Comparison of ENCODE assay signal across 11 cellular contexts in genomic region chr7:127158659-127159058, GRCh38.
DNase-seq lines count a peak whose midpoint lies in the region; ATAC-seq, FAIRE-seq and TF ChIP-seq lines count a peak whose summit lies in the region.
"Had no signal": no experiment of that assay in that cellular context is flagged by ENCODE, and none has a peak within 500 bp of the region (broad histone marks: within the 10 kb centered on the region; RNA-seq: fewer than 3 reads in every experiment).

No MANE protein-coding gene starts in this region.

- H3K4me1 ChIP-seq in SK-N-SH (ENCODE audit: control insufficient read depth in 1 of 2, insufficient read depth in 2 of 2, low read depth in 1 of 2, low read length in 1 of 2) (no peaks in the 10 kb centered on the region), Panc1 (ENCODE audit: control insufficient read depth, insufficient read depth, low read length) (no peaks in the 10 kb centered on the region), tibial nerve (no peaks in the 10 kb centered on the region)
- H3K4me1 ChIP-seq: gastroesophageal sphincter had no signal

- 0 out of 2 replicates have a peak, but pooled peaks cover 4% of the 10 kb centered on the region for H3K9me2 ChIP-seq in SK-N-SH

- CTCF ChIA-PET in SK-N-SH (lab: Yijun Ruan, JAX) = interaction anchor here (0.5 to 1.6 kb wide), 7 partner anchors 22 to 249 kb away, joined by 3 to 5 read pairs (median 4); no protein-coding TSS in a partner anchor
- CTCF ChIA-PET in Panc1 (lab: Charles Lee) = no interaction called here

- no peaks in the 10 kb centered on the region for H3K36me3 Mint-ChIP-seq in stimulated activated effector memory CD8-positive, alpha-beta T cell treated with anti-CD3 and anti-CD28 coated beads, Interleukin-12 subunit alpha, Interleukin-12 subunit beta, amount 100 ng/mL, for 72 hours
- H3K36me3 Mint-ChIP-seq: naive thymus-derived CD8-positive, alpha-beta T cell had no signal

- TF ChIP-seq EP300 in SK-N-SH (IDR thresholded peaks at IDR 0.05; ENCODE audit: borderline replicate concordance in 1 of 2, low read depth in 1 of 2, low read length in 1 of 2) (no peak), tibial nerve (IDR thresholded peaks at IDR 0.05) (no peak)

- no peak overlapping the region for H3K27ac Mint-ChIP-seq in stimulated activated effector memory CD8-positive, alpha-beta T cell treated with anti-CD3 and anti-CD28 coated beads, Interleukin-12 subunit alpha, Interleukin-12 subunit beta, amount 100 ng/mL, for 72 hours
- H3K27ac Mint-ChIP-seq: naive thymus-derived CD8-positive, alpha-beta T cell had no signal

- H3K36me3 ChIP-seq in SK-N-SH (replicated peaks in 1 of 2; ENCODE audit: control insufficient read depth in 1 of 2, insufficient read depth in 2 of 2, low read length in 1 of 2) = no peaks in the 10 kb centered on the region
- no peaks in the 10 kb centered on the region for H3K36me3 ChIP-seq in Panc1 (ENCODE audit: control insufficient read depth, insufficient read depth, low read length)
- H3K36me3 ChIP-seq in tibial nerve = no peaks in the 10 kb centered on the region
- H3K36me3 ChIP-seq: gastroesophageal sphincter had no signal

- TF ChIP-seq POLR2A in tibial nerve (IDR thresholded peaks at IDR 0.05) = no peak

- in situ Hi-C loops in Panc1 (cut with HindIII; ENCODE audit: low pct_unique_long_range_greater_than_20kb, low sequenced_read_pairs) = no loop called here

- H3K9me3 ChIP-seq in SK-N-SH = peaks cover 5% of the 10 kb centered on the region; the same call in 1 of the 2 replicates
- H3K9me3 ChIP-seq in Panc1 (ENCODE audit: control insufficient read depth, insufficient read depth, low read depth, low read length) = no peaks in the 10 kb centered on the region
- no peaks in the 10 kb centered on the region for H3K9me3 ChIP-seq in tibial nerve
- H3K9me3 ChIP-seq: gastroesophageal sphincter had no signal

- H3K4me3 Mint-ChIP-seq in stimulated activated effector memory CD8-positive, alpha-beta T cell treated with anti-CD3 and anti-CD28 coated beads, Interleukin-12 subunit alpha, Interleukin-12 subunit beta, amount 100 ng/mL, for 72 hours = no peak overlapping the region
- H3K4me3 Mint-ChIP-seq: naive thymus-derived CD8-positive, alpha-beta T cell had no signal

- 30% methylated on average over 3 of the region's 3 CpGs for WGBS in SK-N-SH (ENCODE audit: low lambda C conversion rate)
- 67 to 68% methylated on average over 3 of the region's 3 CpGs for WGBS in tibial nerve, 2 donors

- no peak overlapping the region for H3K9ac ChIP-seq in SK-N-SH

- intact Hi-C loops in Panc1 (cut with micrococcal nuclease; ENCODE audit: unreplicated experiment) = loop anchor here (10.0 kb wide), 1 partner anchor 354 kb away; no protein-coding TSS in a partner anchor

- H4K20me1 ChIP-seq in SK-N-SH (ENCODE audit: insufficient read depth) = no peaks in the 10 kb centered on the region

- no peak overlapping the region for H3K4me2 ChIP-seq in SK-N-SH

- H3K79me2 ChIP-seq in SK-N-SH (ENCODE audit: insufficient read depth) = no peaks in the 10 kb centered on the region

- peak; percentile 55 for TF ChIP-seq CTCF in SK-N-SH (IDR thresholded peaks at IDR 0.05)
- TF ChIP-seq CTCF in Panc1 (IDR thresholded peaks at IDR 0.05) = peak; percentile 61
- no peak for TF ChIP-seq CTCF in tibial nerve (IDR thresholded peaks at IDR 0.05)

- no peak for FAIRE-seq in urothelium cell line (lab: Jason Lieb, UNC)

- H3K27ac ChIP-seq in SK-N-SH (ENCODE audit: low read depth in 2 of 2, low read length in 1 of 2) = no peak overlapping the region
- H3K27ac ChIP-seq in Panc1 (ENCODE audit: low read length) = no peak overlapping the region
- H3K27ac ChIP-seq in tibial nerve = no peak overlapping the region
- H3K27ac ChIP-seq: gastroesophageal sphincter had no signal

- no peaks in the 10 kb centered on the region for H3F3A ChIP-seq in SK-N-SH (replicated peaks; ENCODE audit: insufficient read depth)

- ATAC-seq in SK-N-SH treated with all-trans-retinoic acid at 6 μM for 48 hours = no peak
- peak; percentile 60 for ATAC-seq in HG02870 (IDR thresholded peaks at IDR 0.05; ENCODE audit: unreplicated experiment)
- ATAC-seq in Panc1 = no peak
- ATAC-seq in stimulated activated effector memory CD8-positive, alpha-beta T cell treated with anti-CD3 and anti-CD28 coated beads, Interleukin-12 subunit alpha, Interleukin-12 subunit beta, amount 100 ng/mL, for 72 hours = peak; percentile 28
- ATAC-seq: gastroesophageal sphincter; naive thymus-derived CD8-positive, alpha-beta T cell had no signal

- peak; percentile 17; the same call in 1 of the 2 replicates for TF ChIP-seq RAD21 in SK-N-SH (IDR thresholded peaks at IDR 0.05; ENCODE audit: low read length)

- POLR2A ChIA-PET in SK-N-SH (lab: Yijun Ruan, JAX) = no interaction called here
- POLR2A ChIA-PET in Panc1 (lab: Charles Lee) = no interaction called here

- H3K27me3 ChIP-seq in SK-N-SH (ENCODE audit: insufficient read depth) = no peaks in the 10 kb centered on the region
- H3K27me3 ChIP-seq in Panc1 (ENCODE audit: control insufficient read depth, insufficient read depth, low read length) = no peaks in the 10 kb centered on the region
- no peaks in the 10 kb centered on the region for H3K27me3 ChIP-seq in tibial nerve

- DNase-seq in SK-N-SH (no peak), Panc1 (ENCODE audit: low read depth, low spot score) (peak; percentile 12), urothelium cell line (ENCODE audit: low spot score) (no peak), tibial nerve (ENCODE audit: low spot score in 2 of 2) (no peak), NCI-H2029 (lab: John Stamatoyannopoulos, UW) (no peak)
- no peak for DNase-seq in stimulated activated effector memory CD8-positive, alpha-beta T cell treated with anti-CD3 and anti-CD28 coated beads, Interleukin-12 subunit alpha, Interleukin-12 subunit beta, amount 100 ng/mL, for 72 hours (ENCODE audit: low spot score in 2 of 2)
- DNase-seq: naive thymus-derived CD8-positive, alpha-beta T cell; NCI-H1092 had no signal

- no peaks in the 10 kb centered on the region for H3K9me3 Mint-ChIP-seq in stimulated activated effector memory CD8-positive, alpha-beta T cell treated with anti-CD3 and anti-CD28 coated beads, Interleukin-12 subunit alpha, Interleukin-12 subunit beta, amount 100 ng/mL, for 72 hours

- no peak overlapping the region for H2AFZ ChIP-seq in SK-N-SH (ENCODE audit: low read depth)

- H3K4me1 Mint-ChIP-seq in stimulated activated effector memory CD8-positive, alpha-beta T cell treated with anti-CD3 and anti-CD28 coated beads, Interleukin-12 subunit alpha, Interleukin-12 subunit beta, amount 100 ng/mL, for 72 hours = no peaks in the 10 kb centered on the region
- H3K4me1 Mint-ChIP-seq: naive thymus-derived CD8-positive, alpha-beta T cell had no signal

- H3K4me3 ChIP-seq in SK-N-SH (ENCODE audit: low read depth in 2 of 2, low read length in 1 of 2) (no peak overlapping the region), Panc1 (ENCODE audit: low read depth in 2 of 2, low read length in 2 of 2) (no peak overlapping the region), tibial nerve (no peak overlapping the region)
- H3K4me3 ChIP-seq: gastroesophageal sphincter had no signal

- BruUV-seq in Panc1 (replicated peaks; lab: Mats Ljungman, UMichigan) = no TSS peak

TF ChIP-seq in SK-N-SH, 30 proteins besides CTCF, POLR2A, EP300 and RAD21 (continues in another document):
- TF ChIP-seq GABPA (IDR thresholded peaks at IDR 0.05; ENCODE audit: low read depth) (no peak), MXI1 (IDR thresholded peaks at IDR 0.05; ENCODE audit: low read depth, low read length) (no peak), POLR2AphosphoS5 (IDR thresholded peaks at IDR 0.05; ENCODE audit: low read depth, low read length) (no peak), ZBTB33 (IDR thresholded peaks at IDR 0.05; ENCODE audit: borderline replicate concordance, low read depth) (no peak), TEAD4 (IDR thresholded peaks at IDR 0.05; ENCODE audit: borderline replicate concordance, insufficient read depth) (no peak), FOXM1 (IDR thresholded peaks at IDR 0.05; ENCODE audit: low read depth) (no peak), FOSL2 (IDR thresholded peaks at IDR 0.05; ENCODE audit: borderline replicate concordance, low read depth) (no peak)

TF ChIP-seq in SK-N-SH treated with all-trans-retinoic acid at 6 μM for 48 hours, 23 proteins besides CTCF, POLR2A, EP300 and RAD21 (continues in another document):
- TF ChIP-seq ZFP3 (CRISPR knock-in tag; IDR thresholded peaks at IDR 0.05) (no peak), CREB5 (CRISPR knock-in tag; IDR thresholded peaks at IDR 0.05; ENCODE audit: low read depth) (no peak), TOX (CRISPR knock-in tag; IDR thresholded peaks at IDR 0.05; ENCODE audit: borderline replicate concordance) (no peak), RARB (CRISPR knock-in tag; IDR thresholded peaks at IDR 0.05) (no peak), TCF4 (CRISPR knock-in tag; IDR thresholded peaks at IDR 0.05; ENCODE audit: borderline replicate concordance) (no peak), PATZ1 (CRISPR knock-in tag; IDR thresholded peaks at IDR 0.05; ENCODE audit: borderline replicate concordance) (no peak), ZNF8 (CRISPR knock-in tag; IDR thresholded peaks at IDR 0.05) (no peak)

Comparison
In these comparisons a context has a peak if more than half of its experiments do, and no peak if none do; other contexts are left out.
1. CTCF ChIP-seq: peak in SK-N-SH (single experiment) and Panc1 (single experiment); none in tibial nerve (0 of 5).
2. ATAC-seq: peak in HG02870 (single experiment) and stimulated activated effector memory CD8-positive, alpha-beta T cell treated with anti-CD3 and anti-CD28 coated beads, Interleukin-12 subunit alpha, Interleukin-12 subunit beta, amount 100 ng/mL, for 72 hours (single experiment); none in SK-N-SH treated with all-trans-retinoic acid at 6 μM for 48 hours (single experiment) and Panc1 (single experiment).